31 cellular contexts compared by ENCODE assay signal in the genomic region with DNA sequence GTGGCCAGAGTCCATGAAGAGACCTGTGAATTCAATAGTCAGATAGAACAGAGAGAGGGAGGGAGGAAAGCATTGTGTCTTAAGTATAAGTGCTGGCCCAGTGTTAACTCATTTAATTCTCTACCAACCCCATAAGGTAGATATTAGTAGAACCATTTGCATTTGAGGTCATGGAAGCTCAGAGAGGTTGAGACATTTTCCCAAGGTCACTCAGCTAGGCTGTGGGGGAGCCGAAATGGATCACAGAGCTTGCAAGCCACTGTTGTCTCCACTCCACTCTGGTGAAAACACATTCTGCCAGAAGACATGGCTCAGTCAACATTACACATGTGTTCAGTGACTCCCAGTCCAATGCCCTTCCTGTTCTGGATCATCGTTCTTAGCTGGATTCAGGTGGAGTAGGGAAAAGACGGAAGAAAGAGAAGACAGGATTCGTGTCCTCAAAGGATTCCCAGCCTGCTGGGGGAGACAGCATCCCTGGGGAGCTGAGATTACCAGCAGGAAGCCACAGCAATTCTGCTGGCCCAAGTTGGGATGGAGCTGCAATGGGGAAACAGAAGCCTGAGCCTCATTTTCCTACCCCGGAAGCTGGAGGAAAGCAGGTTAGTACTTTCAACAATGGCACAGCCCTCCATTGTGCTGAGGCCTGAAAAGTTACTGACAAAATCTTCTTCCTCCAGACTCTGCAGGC. TPM values are rescaled to one million over a fixed set of nuclear protein-coding genes. Genes with fewer than 3 reads are reported as not detected.
DNase-seq lines count a peak whose midpoint lies in the region; ATAC-seq, FAIRE-seq and TF ChIP-seq lines count a peak whose summit lies in the region.
"Had no signal": no experiment of that assay in that cellular context is flagged by ENCODE, and none has a peak within 500 bp of the region (broad histone marks: within the 10 kb centered on the region; RNA-seq: fewer than 3 reads in every experiment).

No MANE protein-coding gene starts in this region.

- no peak overlapping the region for H4K12ac ChIP-seq in trophoblast cell (ENCODE audit: low read depth, low read length)

- H3K4me2 ChIP-seq in HepG2 (ENCODE audit: low read depth, low read length) (no peak overlapping the region), trophoblast cell (ENCODE audit: low read length) (no peak overlapping the region)
- H3K4me2 ChIP-seq: BLaER1 had no signal

- TF ChIP-seq POLR2A in HepG2 (IDR thresholded peaks at IDR 0.05; ENCODE audit: insufficient read depth in 1 of 2, low read depth in 2 of 2, low read length in 2 of 2) (no peak), right lobe of liver (IDR thresholded peaks at IDR 0.05) (no peak), sigmoid colon (IDR thresholded peaks at IDR 0.05) (no peak)

- no peak for TF ChIP-seq CTCF in HepG2 (CRISPR knock-in tag; IDR thresholded peaks at IDR 0.05)
- TF ChIP-seq CTCF in right lobe of liver (IDR thresholded peaks at IDR 0.05) = no peak
- no peak for TF ChIP-seq CTCF in WTC11 (IDR thresholded peaks at IDR 0.05)
- TF ChIP-seq CTCF in endothelial cell (IDR thresholded peaks at IDR 0.05; ENCODE audit: unreplicated experiment) = no peak
- TF ChIP-seq CTCF in sigmoid colon (IDR thresholded peaks at IDR 0.05) = no peak

- H3K4me3 Mint-ChIP-seq in WTC11 = no peak overlapping the region
- no peak overlapping the region for H3K4me3 Mint-ChIP-seq in endothelial cell (ENCODE audit: unreplicated experiment)
- no peak overlapping the region for H3K4me3 Mint-ChIP-seq in activated CD4-positive, alpha-beta memory T cell treated with anti-CD3 and anti-CD28 coated beads for 36 hours
- H3K4me3 Mint-ChIP-seq: CD4-positive, alpha-beta T cell had no signal

- peak overlapping the region; percentile 23 for H3K23ac ChIP-seq in trophoblast cell (ENCODE audit: low read length)

- no peaks in the 10 kb centered on the region for H4K20me1 ChIP-seq in HepG2 (ENCODE audit: insufficient read depth, low read length)
- H4K20me1 ChIP-seq: BLaER1 had no signal

- no peak overlapping the region for H2BK120ac ChIP-seq in trophoblast cell (ENCODE audit: insufficient read depth, low read length, poor library complexity)

- H3K9ac ChIP-seq in HepG2 (ENCODE audit: insufficient read depth, low read depth, low read length) (no peak overlapping the region), trophoblast cell (ENCODE audit: low read length) (no peak overlapping the region)
- H3K9ac ChIP-seq: BLaER1 had no signal

- no TSS peak for BruUV-seq in HepG2 (replicated peaks; lab: Mats Ljungman, UMichigan)

- no peaks in the 10 kb centered on the region for H3K9me3 Mint-ChIP-seq in WTC11
- H3K9me3 Mint-ChIP-seq in endothelial cell (ENCODE audit: unreplicated experiment) = no peaks in the 10 kb centered on the region
- no peaks in the 10 kb centered on the region for H3K9me3 Mint-ChIP-seq in activated CD4-positive, alpha-beta memory T cell treated with anti-CD3 and anti-CD28 coated beads for 36 hours
- H3K9me3 Mint-ChIP-seq: CD4-positive, alpha-beta T cell had no signal

- H3K36me3 ChIP-seq in HepG2 (replicated peaks in 1 of 2; ENCODE audit: control insufficient read depth in 1 of 2, insufficient read depth in 2 of 2, low read length in 2 of 2) (no peaks in the 10 kb centered on the region), right lobe of liver (no peaks in the 10 kb centered on the region), trophoblast cell (ENCODE audit: control insufficient read depth in 1 of 2, insufficient read depth in 2 of 2, low read length in 2 of 2) (no peaks in the 10 kb centered on the region), sigmoid colon (no peaks in the 10 kb centered on the region)
- H3K36me3 ChIP-seq: BLaER1 had no signal

- CTCF ChIA-PET in HepG2 (lab: Yijun Ruan, JAX; ENCODE audit: low intra/inter-chr PET ratio, low total read pairs) (no interaction called here), WTC11 (lab: Charles Lee) (interaction anchor here (1.0 to 1.3 kb wide), 4 partner anchors 17 to 75 kb away, joined by 3 to 6 read pairs (median 4); no protein-coding TSS in a partner anchor)
- CTCF ChIA-PET in activated CD4-positive, alpha-beta memory T cell treated with anti-CD3 and anti-CD28 coated beads for 36 hours (lab: Charles Lee) = interaction anchor here (0.6 kb wide), 1 partner anchor 98 kb away, joined by 4 read pairs; no protein-coding TSS in a partner anchor

- no peak overlapping the region for H3K27ac ChIP-seq in HepG2 (ENCODE audit: extremely low read length, insufficient read depth, low read length)
- no peak overlapping the region for H3K27ac ChIP-seq in right lobe of liver
- H3K27ac ChIP-seq in trophoblast cell (ENCODE audit: low read depth, low read length) = no peak overlapping the region
- H3K27ac ChIP-seq in sigmoid colon = no peak overlapping the region
- H3K27ac ChIP-seq: BLaER1, RWPE1 had no signal

- no peak overlapping the region for H3K27ac Mint-ChIP-seq in WTC11
- peak overlapping the region; percentile 21 for H3K27ac Mint-ChIP-seq in endothelial cell (ENCODE audit: unreplicated experiment)
- H3K27ac Mint-ChIP-seq in activated CD4-positive, alpha-beta memory T cell treated with anti-CD3 and anti-CD28 coated beads for 36 hours = no peak overlapping the region
- H3K27ac Mint-ChIP-seq: CD4-positive, alpha-beta T cell had no signal

- no peak overlapping the region for H3K4ac ChIP-seq in trophoblast cell (ENCODE audit: low read depth, low read length)

- TF ChIP-seq RAD21 in HepG2 (CRISPR knock-in tag; IDR thresholded peaks at IDR 0.05) = no peak

- no peaks in the 10 kb centered on the region for H3K9me3 ChIP-seq in HepG2 (ENCODE audit: low read length)
- H3K9me3 ChIP-seq in right lobe of liver = no peaks in the 10 kb centered on the region
- no peaks in the 10 kb centered on the region for H3K9me3 ChIP-seq in trophoblast cell (ENCODE audit: insufficient read depth, low read depth, low read length)
- H3K9me3 ChIP-seq in sigmoid colon = no peaks in the 10 kb centered on the region
- H3K9me3 ChIP-seq: BLaER1 had no signal

- H3K27me3 Mint-ChIP-seq in WTC11 (ENCODE audit: low read depth) (peaks cover 5% of the 10 kb centered on the region), endothelial cell (ENCODE audit: unreplicated experiment) (no peaks in the 10 kb centered on the region)
- peaks cover 3% of the 10 kb centered on the region for H3K27me3 Mint-ChIP-seq in activated CD4-positive, alpha-beta memory T cell treated with anti-CD3 and anti-CD28 coated beads for 36 hours

- TF ChIP-seq EP300 in HepG2 (IDR thresholded peaks at IDR 0.05; ENCODE audit: low read depth in 2 of 2, low read length in 2 of 2) = no peak
- no peak for TF ChIP-seq EP300 in HepG2 (CRISPR knock-in tag; IDR thresholded peaks at IDR 0.05; ENCODE audit: borderline replicate concordance)
- no peak for TF ChIP-seq EP300 in sigmoid colon (IDR thresholded peaks at IDR 0.05)

- DNase-seq in HepG2 (ENCODE audit: low spot score) (no peak), right lobe of liver (no peak), WTC11 (ENCODE audit: low spot score) (no peak), endothelial cell (ENCODE audit: low spot score) (no peak), trophoblast cell (no peak), sigmoid colon (no peak)
- DNase-seq in activated CD4-positive, alpha-beta memory T cell treated with anti-CD3 and anti-CD28 coated beads for 36 hours = no peak
- DNase-seq: 8988T; CD4-positive, alpha-beta T cell; COR-L47; DMS 273 treated with DMSO at 0.1 percent for 48 hours; DMS79; EL; GDM1; GOT3; HCEC 1CT; KBM-7; MV-4-11; NCI-H1105; NCI-H1436 treated with DMSO at 0.1 percent for 48 hours; NCI-H2029; NCI-H446; NCI-H524 treated with DMSO at 0.1 percent for 48 hours; SHP77 had no signal

- no peaks in the 10 kb centered on the region for H3K4me1 ChIP-seq in HepG2 (ENCODE audit: insufficient read depth, low read length)
- no peaks in the 10 kb centered on the region for H3K4me1 ChIP-seq in right lobe of liver
- H3K4me1 ChIP-seq in trophoblast cell (ENCODE audit: control insufficient read depth in 1 of 2, insufficient read depth in 2 of 2, low read length in 2 of 2) = no peaks in the 10 kb centered on the region
- H3K4me1 ChIP-seq in sigmoid colon = no peaks in the 10 kb centered on the region

- H3K79me2 ChIP-seq in HepG2 (ENCODE audit: insufficient read depth, low read length) (no peaks in the 10 kb centered on the region), trophoblast cell (ENCODE audit: control insufficient read depth, insufficient read depth, low read length, poor library complexity) (no peaks in the 10 kb centered on the region)

- no peak overlapping the region for H4K91ac ChIP-seq in trophoblast cell (ENCODE audit: low read depth, low read length)

- no peak for ATAC-seq in HepG2
- ATAC-seq in right lobe of liver = no peak
- ATAC-seq in WTC11 = no peak
- no peak for ATAC-seq in HG02970 (IDR thresholded peaks at IDR 0.05; ENCODE audit: low FRiP score, unreplicated experiment)
- ATAC-seq: GM12878, Panc1 had no signal

- H3K79me1 ChIP-seq in trophoblast cell (ENCODE audit: low read length) = no peaks in the 10 kb centered on the region

- H2BK12ac ChIP-seq in trophoblast cell (ENCODE audit: low read length) = no peak overlapping the region

- H3K36me3 Mint-ChIP-seq in WTC11 = no peaks in the 10 kb centered on the region
- no peaks in the 10 kb centered on the region for H3K36me3 Mint-ChIP-seq in endothelial cell (ENCODE audit: low read depth, unreplicated experiment)
- H3K36me3 Mint-ChIP-seq in activated CD4-positive, alpha-beta memory T cell treated with anti-CD3 and anti-CD28 coated beads for 36 hours = no peaks in the 10 kb centered on the region

- H3K14ac ChIP-seq in trophoblast cell (ENCODE audit: low read length) = no peak overlapping the region

- in situ Hi-C loops in HepG2 (cut with HindIII; ENCODE audit: extremely low pct_ligation_motif_present, low pct_unique_long_range_greater_than_20kb) = loop anchor here (25.0 kb wide), 1 partner anchor 763 kb away; no protein-coding TSS in a partner anchor

- no peak overlapping the region for H2AK5ac ChIP-seq in trophoblast cell (ENCODE audit: low read length)

- intact Hi-C loops in HepG2 (cut with micrococcal nuclease; ENCODE audit: unreplicated experiment) (no loop called here), right lobe of liver (cut with DNase I) (no loop called here), sigmoid colon (cut with DNase I) (no loop called here)
- intact Hi-C loops in activated CD4-positive, alpha-beta memory T cell treated with anti-CD3 and anti-CD28 coated beads for 36 hours (cut with micrococcal nuclease) = no loop called here

- H3K4me3 ChIP-seq in HepG2 (replicated peaks in 1 of 3; ENCODE audit: insufficient read depth in 1 of 3, low read depth in 2 of 3, low read length in 3 of 3) (no peak overlapping the region), right lobe of liver (no peak overlapping the region), trophoblast cell (ENCODE audit: low read depth, low read length) (no peak overlapping the region), sigmoid colon (no peak overlapping the region)
- H3K4me3 ChIP-seq: BLaER1, GM12878 had no signal

- peaks cover 2 to 6% of the 10 kb centered on the region in 2 experiments; a peak in 3 of 5 replicates for H3K27me3 ChIP-seq in HepG2 (ENCODE audit: control insufficient read depth in 1 of 2, insufficient read depth in 2 of 2, low read length in 2 of 2)
- H3K27me3 ChIP-seq in right lobe of liver = no peaks in the 10 kb centered on the region
- H3K27me3 ChIP-seq in trophoblast cell (ENCODE audit: insufficient read depth, low read length) = no peaks in the 10 kb centered on the region
- no peaks in the 10 kb centered on the region for H3K27me3 ChIP-seq in sigmoid colon
- H3K27me3 ChIP-seq: BLaER1 had no signal

- WGBS in HepG2 (ENCODE audit: low lambda C conversion rate) = 46% methylated on average over 3 of the region's 5 CpGs
- WGBS in right lobe of liver (ENCODE audit: insufficient coverage, low coverage, low lambda C conversion rate, missing lambda C conversion rate) = 67% methylated on average over 4 of the region's 5 CpGs
- no CpG with 5 or more reads among the region's 5 CpGs for WGBS in trophoblast cell (ENCODE audit: extremely low coverage, insufficient coverage, insufficient read length)
- 86 to 87% methylated on average over 5 of the region's 5 CpGs for WGBS in sigmoid colon, 2 donors

- no peak overlapping the region for H2BK5ac ChIP-seq in trophoblast cell (ENCODE audit: low read depth, low read length, poor library complexity)

- H4K8ac ChIP-seq in trophoblast cell (ENCODE audit: low read depth, low read length) = no peak overlapping the region

- no peak overlapping the region for H3K18ac ChIP-seq in trophoblast cell (ENCODE audit: low read length)

- FAIRE-seq in HepG2 (lab: Jason Lieb, UNC) = no peak
- FAIRE-seq: GM12878 had no signal

- no peak overlapping the region for H2AFZ ChIP-seq in HepG2 (ENCODE audit: low read length)
- H2AFZ ChIP-seq in trophoblast cell (ENCODE audit: insufficient read depth, low read length, poor library complexity) = no peak overlapping the region

- POLR2A ChIA-PET in HepG2 (lab: Yijun Ruan, JAX) (no interaction called here), WTC11 (lab: Charles Lee) (no interaction called here)
- POLR2A ChIA-PET in activated CD4-positive, alpha-beta memory T cell treated with anti-CD3 and anti-CD28 coated beads for 36 hours (lab: Charles Lee) = interaction anchor here (0.5 kb wide), 1 partner anchor 354 kb away, joined by 3 read pairs; no protein-coding TSS in a partner anchor

- H3K4me1 Mint-ChIP-seq in WTC11 (0 out of 2 replicates have a peak, but pooled peaks cover 11% of the 10 kb centered on the region), endothelial cell (ENCODE audit: unreplicated experiment) (peaks cover 16% of the 10 kb centered on the region)
- no peaks in the 10 kb centered on the region for H3K4me1 Mint-ChIP-seq in activated CD4-positive, alpha-beta memory T cell treated with anti-CD3 and anti-CD28 coated beads for 36 hours (ENCODE audit: low read depth)

RNA-seq across cellular contexts. Expression of a gene that starts 27.0 kb away (rescaled TPM):
- not detected in 2 replicates for total RNA-seq in HepG2 (2016; rRNA removed; fragmentation: Illumina TruSeq; extraction: Trizol)
- total RNA-seq in HepG2 (2016; cell fraction: cytosol; rRNA removed; fragmentation: Illumina TruSeq; extraction: Trizol; ENCODE audit: low read depth) = not detected in 2 replicates
- not detected in 2 replicates for total RNA-seq in HepG2 (2016; cell fraction: insoluble cytoplasmic fraction; rRNA removed; fragmentation: Illumina TruSeq; extraction: Trizol)
- not detected in 2 replicates for total RNA-seq in HepG2 (2016; cell fraction: membrane; rRNA removed; fragmentation: Illumina TruSeq; extraction: Trizol)
- not detected in 2 replicates for total RNA-seq in HepG2 (2016; cell fraction: nucleus; rRNA removed; fragmentation: Illumina TruSeq; extraction: Trizol)
- polyA plus RNA-seq in HepG2 (2011; rRNA removed) = under 0.01 TPM in 1 of 2 replicates, not detected in the other
- 0.12 TPM in 1 of 2 replicates, not detected in the other for polyA plus RNA-seq in HepG2 (2011; cell fraction: cytosol; rRNA removed)
- 0.05 TPM in 1 of 2 replicates, not detected in the other for polyA plus RNA-seq in HepG2 (2011; cell fraction: nucleus; rRNA removed)
- not detected in 2 replicates for polyA plus RNA-seq in HepG2 (2012)
- not detected in 2 replicates for polyA plus RNA-seq in HepG2 (2016; cell fraction: cytosol; fragmentation: Illumina TruSeq; extraction: Trizol; ENCODE audit: low read depth)
- not detected in 2 replicates for polyA plus RNA-seq in HepG2 (2016; cell fraction: insoluble cytoplasmic fraction; fragmentation: Illumina TruSeq; extraction: Trizol; ENCODE audit: low read depth)
- polyA plus RNA-seq in HepG2 (2016; cell fraction: membrane; fragmentation: Illumina TruSeq; extraction: Trizol; ENCODE audit: low read depth) = not detected in 2 replicates
- not detected in 2 replicates for polyA plus RNA-seq in HepG2 (2016; cell fraction: nucleus; fragmentation: Illumina TruSeq; extraction: Trizol; ENCODE audit: insufficient read depth, low read depth)
- polyA minus RNA-seq in HepG2 (2011; rRNA and poly(A)+ RNA removed; ENCODE audit: low replicate concordance) = 0.44 TPM in 1 of 2 replicates, not detected in the other
- polyA minus RNA-seq in HepG2 (2011; cell fraction: cytosol; rRNA and poly(A)+ RNA removed) = not detected in 2 replicates
- polyA minus RNA-seq in HepG2 (2011; cell fraction: nucleus; rRNA and poly(A)+ RNA removed) = not detected in 2 replicates
- total RNA-seq in right lobe of liver = 1 to 10 TPM in 1 of 6 experiments, under 1 TPM in 5; 0.22 to 1.3 (median 0.59) TPM
- 1.3 to 2.6 TPM (median 1.3 TPM) in 3 replicates for total RNA-seq in WTC11 (2021)
- total RNA-seq in endothelial cell (ENCODE audit: unreplicated experiment) = 4.8 TPM
- 0.04 and 0.18 TPM in 2 replicates for polyA plus RNA-seq in trophoblast cell (2013)
- 1 to 10 TPM; 4.3 TPM for total RNA-seq in activated CD4-positive, alpha-beta memory T cell treated with anti-CD3 and anti-CD28 coated beads for 36 hours
- 10 to 100 TPM in 1 of 4 donors, 1 to 10 TPM in 3; 1.1 to 11.1 (median 4.3) TPM for total RNA-seq in sigmoid colon
- 1 to 10 TPM in 1 of 3 donors, under 1 TPM in 2; under 0.01 to 2.7 (median 0.92) TPM for polyA plus RNA-seq in sigmoid colon
- total RNA-seq: HT-29, MCF 10A had no signal
